In the genomic region with DNA sequence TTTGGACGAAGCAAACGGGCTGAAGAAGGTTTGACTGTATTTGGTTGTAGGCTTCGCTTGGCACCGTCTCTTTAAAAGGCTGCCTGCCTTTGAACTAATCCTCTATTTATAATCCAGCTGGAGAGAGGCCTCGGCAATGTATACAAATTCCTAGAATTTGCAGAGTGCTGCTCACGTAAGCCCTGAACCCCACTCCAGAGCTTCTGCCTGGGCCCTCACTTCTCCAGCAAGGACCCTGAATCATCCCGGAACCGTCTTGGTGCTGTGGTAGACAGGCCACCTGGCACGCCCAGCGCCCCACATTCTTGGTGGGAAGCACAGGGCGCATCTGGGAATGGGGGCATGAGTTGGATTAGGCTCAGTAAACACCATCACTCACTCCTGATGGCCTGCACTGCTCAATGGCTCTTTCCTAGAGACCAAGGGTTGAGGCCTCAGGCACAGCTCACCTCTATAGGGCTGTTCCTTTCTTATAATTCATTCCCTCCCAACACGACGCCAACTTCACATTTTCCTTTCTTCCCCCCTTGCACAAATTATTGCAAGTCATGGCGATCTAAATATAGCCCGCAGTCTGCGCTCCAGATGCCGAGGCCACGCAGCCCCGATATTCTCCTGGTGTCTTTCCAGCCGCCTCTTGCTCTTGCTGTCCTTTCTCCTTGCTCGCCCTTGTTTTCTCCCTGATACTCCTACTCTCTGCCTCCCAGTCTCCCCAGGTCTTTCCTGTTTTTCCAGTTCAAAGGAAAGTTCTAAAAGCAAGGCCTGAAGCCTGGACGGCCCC, we compare ENCODE assay signal across 16 cellular contexts.
DNase-seq lines count a peak whose midpoint lies in the region; ATAC-seq and TF ChIP-seq lines count a peak whose summit lies in the region.
"Had no signal": no experiment of that assay in that cellular context is flagged by ENCODE, and none has a peak within 500 bp of the region (broad histone marks: within the 10 kb centered on the region; RNA-seq: fewer than 3 reads in every experiment).

No MANE protein-coding gene starts in this region.

- no peaks in the 10 kb centered on the region for H3K36me3 ChIP-seq in heart left ventricle
- H3K36me3 ChIP-seq in upper lobe of left lung, result no peaks in the 10 kb centered on the region
- no peaks in the 10 kb centered on the region for H3K36me3 ChIP-seq in PC-3 (ENCODE audit: low read depth, low read length)
- H3K36me3 ChIP-seq: SJSA1 had no signal

- POLR2A ChIA-PET in activated CD4-positive, alpha-beta memory T cell treated with anti-CD3 and anti-CD28 coated beads, Interleukin-2, amount 10 ng/mL, durations not matched to agents 7 days and 5 days (lab: Charles Lee), result no interaction called here
- POLR2A ChIA-PET in activated CD4-positive, alpha-beta memory T cell treated with anti-CD3 and anti-CD28 coated beads for 36 hours (lab: Charles Lee), result no interaction called here
- POLR2A ChIA-PET in PC-3 (lab: Charles Lee; ENCODE audit: unreplicated experiment), result interaction anchor here (0.6 kb wide), 1 partner anchor 134 kb away, joined by 3 read pairs; no protein-coding TSS in a partner anchor

- no peak for TF ChIP-seq EP300 in upper lobe of left lung (IDR thresholded peaks at IDR 0.05)

- ATAC-seq in heart left ventricle (peak; percentile 33 to 72 (median 67)), upper lobe of left lung (ENCODE audit: low FRiP score in 2 of 2) (no peak), PC-3 (no peak)
- ATAC-seq: GM12878 had no signal

- H3K4me3 Mint-ChIP-seq in activated CD4-positive, alpha-beta memory T cell treated with anti-CD3 and anti-CD28 coated beads, Interleukin-2, amount 10 ng/mL, durations not matched to agents 7 days and 5 days, result no peak overlapping the region
- no peak overlapping the region for H3K4me3 Mint-ChIP-seq in activated CD4-positive, alpha-beta memory T cell treated with anti-CD3 and anti-CD28 coated beads for 36 hours
- no peak overlapping the region for H3K4me3 Mint-ChIP-seq in osteocyte (ENCODE audit: unreplicated experiment)
- H3K4me3 Mint-ChIP-seq: activated B cell treated with CpG ODN at 0.5 μM for 24 hours, neural crest cell had no signal

- BruUV-seq in PC-3 (replicated peaks; lab: Mats Ljungman, UMichigan), result no TSS peak

- no peak overlapping the region for H3K4me3 ChIP-seq in heart left ventricle
- no peak overlapping the region for H3K4me3 ChIP-seq in upper lobe of left lung
- H3K4me3 ChIP-seq in PC-3 (ENCODE audit: low read length), result no peak overlapping the region
- H3K4me3 ChIP-seq: GM12878, SJSA1 had no signal

- H3K4me1 Mint-ChIP-seq in activated CD4-positive, alpha-beta memory T cell treated with anti-CD3 and anti-CD28 coated beads, Interleukin-2, amount 10 ng/mL, durations not matched to agents 7 days and 5 days, result peaks cover 5% of the 10 kb centered on the region
- H3K4me1 Mint-ChIP-seq in activated CD4-positive, alpha-beta memory T cell treated with anti-CD3 and anti-CD28 coated beads for 36 hours (ENCODE audit: low read depth), result peaks cover 3% of the 10 kb centered on the region
- peaks cover 10% of the 10 kb centered on the region for H3K4me1 Mint-ChIP-seq in osteocyte (ENCODE audit: unreplicated experiment)

- H3K27ac ChIP-seq in heart left ventricle, result peak overlapping the region in 11 of 12 donors; percentile 32 to 85 (median 56)
- peak overlapping the region in 3 of 4 donors; percentile 29 to 45 (median 36) for H3K27ac ChIP-seq in upper lobe of left lung
- H3K27ac ChIP-seq in PC-3 (ENCODE audit: low read length), result no peak overlapping the region
- H3K27ac ChIP-seq: SJSA1 had no signal

- H3K79me2 ChIP-seq in PC-3 (ENCODE audit: low read length), result no peaks in the 10 kb centered on the region

- H3K27ac Mint-ChIP-seq in activated CD4-positive, alpha-beta memory T cell treated with anti-CD3 and anti-CD28 coated beads, Interleukin-2, amount 10 ng/mL, durations not matched to agents 7 days and 5 days, result no peak overlapping the region
- H3K27ac Mint-ChIP-seq in activated CD4-positive, alpha-beta memory T cell treated with anti-CD3 and anti-CD28 coated beads for 36 hours, result no peak overlapping the region
- H3K27ac Mint-ChIP-seq in osteocyte (ENCODE audit: unreplicated experiment), result no peak overlapping the region
- H3K27ac Mint-ChIP-seq: activated B cell treated with CpG ODN at 0.5 μM for 24 hours had no signal

- TF ChIP-seq POLR2A in heart left ventricle (IDR thresholded peaks at IDR 0.05) (no peak), upper lobe of left lung (IDR thresholded peaks at IDR 0.05) (no peak)

- DNase-seq in activated CD4-positive, alpha-beta memory T cell treated with anti-CD3 and anti-CD28 coated beads, Interleukin-2, amount 10 ng/mL, durations not matched to agents 7 days and 5 days, result peak; percentile 1
- DNase-seq in activated CD4-positive, alpha-beta memory T cell treated with anti-CD3 and anti-CD28 coated beads for 36 hours, result no peak
- DNase-seq in heart left ventricle, result peak in 1 of 5 donors; percentile 57
- DNase-seq in osteocyte (ENCODE audit: extremely low spot score, unreplicated experiment), result peak; percentile 66
- DNase-seq in upper lobe of left lung, result no peak
- no peak for DNase-seq in NCI-H2107 treated with DMSO at 0.1 percent for 48 hours (lab: John Stamatoyannopoulos, UW; ENCODE audit: unreplicated experiment)
- DNase-seq in stimulated activated CD4-positive, alpha-beta T cell treated with anti-CD3 and anti-CD28 coated beads, Interleukin-4, amount 100 ng/mL, for 1 hour, result no peak
- DNase-seq in PC-3, result no peak
- DNase-seq: 8988T; activated B cell treated with CpG ODN at 0.5 μM for 24 hours; NCI-H1694; NCI-H774; stimulated activated CD4-positive, alpha-beta T cell treated with anti-CD3 and anti-CD28 coated beads, Interleukin-2, amount 100 ng/mL, for 48 hours had no signal

- no peaks in the 10 kb centered on the region for H3K9me2 ChIP-seq in PC-3 (replicated peaks; ENCODE audit: low read length)

- CTCF ChIA-PET in activated CD4-positive, alpha-beta memory T cell treated with anti-CD3 and anti-CD28 coated beads, Interleukin-2, amount 10 ng/mL, durations not matched to agents 7 days and 5 days (lab: Charles Lee), result no interaction called here
- CTCF ChIA-PET in activated CD4-positive, alpha-beta memory T cell treated with anti-CD3 and anti-CD28 coated beads for 36 hours (lab: Charles Lee), result interaction anchor here (0.8 to 0.9 kb wide), 2 partner anchors 63 to 137 kb away, joined by 3 to 4 read pairs; no protein-coding TSS in a partner anchor
- CTCF ChIA-PET in PC-3 (lab: Charles Lee), result no interaction called here

- H3K27me3 ChIP-seq in heart left ventricle (no peaks in the 10 kb centered on the region), upper lobe of left lung (no peaks in the 10 kb centered on the region), PC-3 (ENCODE audit: low read length) (no peaks in the 10 kb centered on the region)
- H3K27me3 ChIP-seq: SJSA1 had no signal

- H3K9me3 ChIP-seq in heart left ventricle, result no peaks in the 10 kb centered on the region
- H3K9me3 ChIP-seq in upper lobe of left lung, result no peaks in the 10 kb centered on the region
- H3K9me3 ChIP-seq in PC-3 (ENCODE audit: low read length), result no peaks in the 10 kb centered on the region
- H3K9me3 ChIP-seq: SJSA1 had no signal

- intact Hi-C loops in activated CD4-positive, alpha-beta memory T cell treated with anti-CD3 and anti-CD28 coated beads for 36 hours (cut with micrococcal nuclease), result no loop called here
- intact Hi-C loops in heart left ventricle (cut with DNase I) (loop anchor here in 1 of 10 donors (10.0 kb wide), 1 partner anchor 133 kb away; no protein-coding TSS in a partner anchor), PC-3 (cut with micrococcal nuclease) (no loop called here)

- H3K27me3 Mint-ChIP-seq in activated CD4-positive, alpha-beta memory T cell treated with anti-CD3 and anti-CD28 coated beads, Interleukin-2, amount 10 ng/mL, durations not matched to agents 7 days and 5 days, result no peaks in the 10 kb centered on the region
- no peaks in the 10 kb centered on the region for H3K27me3 Mint-ChIP-seq in activated CD4-positive, alpha-beta memory T cell treated with anti-CD3 and anti-CD28 coated beads for 36 hours
- H3K27me3 Mint-ChIP-seq in osteocyte (ENCODE audit: unreplicated experiment), result no peaks in the 10 kb centered on the region
- H3K27me3 Mint-ChIP-seq: activated B cell treated with CpG ODN at 0.5 μM for 24 hours had no signal

- WGBS in heart left ventricle, 4 donors, result 55 to 64% (median 62%) methylated on average over 21 to 22 of the region's 22 CpGs
- 64 to 72% methylated on average over 22 of the region's 22 CpGs for WGBS in upper lobe of left lung, 2 donors

- no peaks in the 10 kb centered on the region for H3K9me3 Mint-ChIP-seq in activated CD4-positive, alpha-beta memory T cell treated with anti-CD3 and anti-CD28 coated beads, Interleukin-2, amount 10 ng/mL, durations not matched to agents 7 days and 5 days
- H3K9me3 Mint-ChIP-seq in activated CD4-positive, alpha-beta memory T cell treated with anti-CD3 and anti-CD28 coated beads for 36 hours, result no peaks in the 10 kb centered on the region
- H3K9me3 Mint-ChIP-seq in osteocyte (ENCODE audit: unreplicated experiment), result no peaks in the 10 kb centered on the region
- H3K9me3 Mint-ChIP-seq: activated B cell treated with CpG ODN at 0.5 μM for 24 hours, neural crest cell had no signal

- H3F3A ChIP-seq in PC-3 (ENCODE audit: low read length, unreplicated experiment), result no peaks in the 10 kb centered on the region

- H3K36me3 Mint-ChIP-seq in activated CD4-positive, alpha-beta memory T cell treated with anti-CD3 and anti-CD28 coated beads, Interleukin-2, amount 10 ng/mL, durations not matched to agents 7 days and 5 days (ENCODE audit: low read depth), result no peaks in the 10 kb centered on the region
- no peaks in the 10 kb centered on the region for H3K36me3 Mint-ChIP-seq in activated CD4-positive, alpha-beta memory T cell treated with anti-CD3 and anti-CD28 coated beads for 36 hours
- H3K36me3 Mint-ChIP-seq in osteocyte (ENCODE audit: unreplicated experiment), result no peaks in the 10 kb centered on the region

- no peak overlapping the region for H3K9ac ChIP-seq in PC-3 (ENCODE audit: low read length)

- TF ChIP-seq CTCF in heart left ventricle (IDR thresholded peaks at IDR 0.05) (no peak), osteocyte (IDR thresholded peaks at IDR 0.05) (no peak), upper lobe of left lung (IDR thresholded peaks at IDR 0.05) (no peak), PC-3 (conservative IDR thresholded peaks at IDR 0.05; ENCODE audit: low read depth, low read length) (no peak)

- H2AFZ ChIP-seq in PC-3 (ENCODE audit: low read length), result no peak overlapping the region

- H3K4me2 ChIP-seq in PC-3 (ENCODE audit: low read length), result no peak overlapping the region

- H4K20me1 ChIP-seq in PC-3 (ENCODE audit: low read length), result no peaks in the 10 kb centered on the region

- H3K4me1 ChIP-seq in heart left ventricle (peaks cover 0 to 48% (median 19%) of the 10 kb centered on the region in 12 donors), upper lobe of left lung (peaks cover 5 to 24% (median 18%) of the 10 kb centered on the region in 4 donors), PC-3 (ENCODE audit: insufficient read depth, low read length) (no peaks in the 10 kb centered on the region)

Comparison
In these comparisons a context has a peak if more than half of its experiments do, and no peak if none do; other contexts are left out.
1. DNase-seq: peak in activated CD4-positive, alpha-beta memory T cell treated with anti-CD3 and anti-CD28 coated beads, Interleukin-2, amount 10 ng/mL, durations not matched to agents 7 days and 5 days (single experiment) and osteocyte (single experiment); none in activated CD4-positive, alpha-beta memory T cell treated with anti-CD3 and anti-CD28 coated beads for 36 hours (single experiment), upper lobe of left lung (0 of 2), NCI-H2107 treated with DMSO at 0.1 percent for 48 hours (single experiment), stimulated activated CD4-positive, alpha-beta T cell treated with anti-CD3 and anti-CD28 coated beads, Interleukin-4, amount 100 ng/mL, for 1 hour (single experiment) and PC-3 (single experiment).
2. ATAC-seq: peak in heart left ventricle (4 of 4); none in upper lobe of left lung (0 of 2) and PC-3 (single experiment).